9 cellular contexts compared by ENCODE assay signal in the genomic region with DNA sequence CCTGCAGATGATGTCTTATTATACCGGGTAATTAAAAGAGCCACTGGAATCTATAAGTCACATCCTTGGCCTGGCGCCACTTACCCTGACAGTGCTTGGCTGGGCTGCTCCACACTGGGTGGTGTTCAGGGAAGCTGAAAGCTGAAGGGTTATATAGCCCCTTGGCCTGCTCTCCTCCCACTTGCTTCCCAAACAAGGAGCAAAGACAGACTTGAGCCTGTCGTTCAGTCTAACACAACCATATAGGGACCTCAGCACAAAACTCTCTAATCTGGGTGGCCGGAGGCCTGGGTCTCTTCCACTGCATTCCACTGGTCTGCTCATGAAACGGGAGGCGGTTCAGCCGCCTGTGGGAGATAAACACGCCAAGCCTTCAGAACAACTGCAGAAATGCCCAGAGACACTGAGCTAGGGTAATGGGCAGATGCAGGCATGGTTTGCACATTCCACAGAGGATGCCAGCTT. TPM values are rescaled to one million over a fixed set of nuclear protein-coding genes. Genes with fewer than 3 reads are reported as not detected.
A peak's percentile ranks its signal among the peaks of the same experiment; 100 is the strongest.
DNase-seq lines count a peak whose midpoint lies in the region; ATAC-seq, FAIRE-seq and TF ChIP-seq lines count a peak whose summit lies in the region.
"Had no signal": no experiment of that assay in that cellular context is flagged by ENCODE, and none has a peak within 500 bp of the region (broad histone marks: within the 10 kb centered on the region; RNA-seq: fewer than 3 reads in every experiment).

A gene (minus strand): TSS at position 127 of the 465 bp plus-strand sequence. CDS start 3,843 bp downstream, outside the sequence.

- H3K79me2 ChIP-seq in keratinocyte (ENCODE audit: control insufficient read depth, insufficient read depth, low read length) (no peaks in the 10 kb centered on the region), OCI-LY7 (ENCODE audit: insufficient read depth, low read depth, low read length) (no peaks in the 10 kb centered on the region)

- peak within 1 kb of the TSS; percentile 11 for H3K27ac ChIP-seq in brain microvascular endothelial cell
- no peak within 1 kb of the TSS for H3K27ac ChIP-seq in keratinocyte (ENCODE audit: control insufficient read depth, insufficient read depth, low read length)
- H3K27ac ChIP-seq in small intestine (ENCODE audit: low read depth in 1 of 2, low read length in 1 of 2), result peak within 1 kb of the TSS in 1 of 2 donors; percentile 72
- H3K27ac ChIP-seq in OCI-LY7 (ENCODE audit: low read depth, low read length, poor library complexity, severe bottlenecking), result no peak within 1 kb of the TSS

- no TSS peak for BruUV-seq in OCI-LY7 (replicated peaks; lab: Mats Ljungman, UMichigan)

- FAIRE-seq in keratinocyte (lab: Jason Lieb, UNC), result no peak
- no peak for FAIRE-seq in small intestine (lab: Jason Lieb, UNC)

- H2AFZ ChIP-seq in keratinocyte (ENCODE audit: control insufficient read depth, low read length), result peak within 1 kb of the TSS; percentile 55
- no peak within 1 kb of the TSS for H2AFZ ChIP-seq in OCI-LY7 (ENCODE audit: low read length)

- in situ Hi-C loops in brain microvascular endothelial cell (cut with HindIII; ENCODE audit: low pct_ligation_motif_present, low sequenced_read_pairs) (no loop called here), KBM-7 (cut with MboI; ENCODE audit: low pct_unique_long_range_greater_than_20kb, low sequenced_read_pairs) (no loop called here)

- H3K4me3 ChIP-seq in brain microvascular endothelial cell (ENCODE audit: low read depth, low read length) (no peak within 1 kb of the TSS), keratinocyte (ENCODE audit: control insufficient read depth in 2 of 3, extremely low read depth in 1 of 3, insufficient read depth in 2 of 3, low read depth in 1 of 3, low read length in 3 of 3) (no peak within 1 kb of the TSS), small intestine (ENCODE audit: low read depth in 1 of 2, low read length in 2 of 2) (no peak within 1 kb of the TSS), OCI-LY7 (ENCODE audit: low read depth, low read length, poor library complexity, severe bottlenecking) (no peak within 1 kb of the TSS)

- no peaks in the 10 kb centered on the region for H3K9me2 ChIP-seq in OCI-LY7 (ENCODE audit: insufficient read depth, low read length)

- CTCF ChIA-PET in OCI-LY7 (lab: Charles Lee; ENCODE audit: unreplicated experiment), result no interaction called here

- no peaks in the 10 kb centered on the region for H3K9me1 ChIP-seq in keratinocyte (ENCODE audit: control insufficient read depth, extremely low read depth, insufficient read depth, low read length)

- H3K9me3 ChIP-seq in keratinocyte (ENCODE audit: control insufficient read depth, low read depth, low read length) (no peaks in the 10 kb centered on the region), small intestine (ENCODE audit: control insufficient read depth, low read depth) (no peaks in the 10 kb centered on the region), OCI-LY7 (ENCODE audit: low read length) (no peaks in the 10 kb centered on the region)

- intact Hi-C loops in OCI-LY7 (cut with micrococcal nuclease; ENCODE audit: unreplicated experiment), result no loop called here

- H3K27me3 ChIP-seq in brain microvascular endothelial cell (replicated peaks) (no peaks in the 10 kb centered on the region), keratinocyte (ENCODE audit: control insufficient read depth, extremely low read depth, insufficient read depth, low read length) (no peaks in the 10 kb centered on the region), small intestine (ENCODE audit: control insufficient read depth in 2 of 2, insufficient read depth in 2 of 2, low read length in 2 of 2) (no peaks in the 10 kb centered on the region)

- POLR2A ChIA-PET in OCI-LY7 (lab: Charles Lee), result no interaction called here

- DNase-seq in HCEC 1CT (peak; percentile 62), brain microvascular endothelial cell (peak; percentile 63), keratinocyte (ENCODE audit: low read depth, low spot score) (no peak), small intestine (no peak), KBM-7 (no peak), HK-2 (ENCODE audit: unreplicated experiment) (no peak), OCI-LY7 (ENCODE audit: low spot score) (no peak)
- DNase-seq: midbrain had no signal

- H3K4me1 ChIP-seq in keratinocyte (ENCODE audit: control insufficient read depth, extremely low read depth, insufficient read depth, low read length) (peaks cover 14% of the 10 kb centered on the region), small intestine (ENCODE audit: control insufficient read depth in 2 of 2, insufficient read depth in 1 of 2, low read depth in 1 of 2, low read length in 1 of 2) (no peaks in the 10 kb centered on the region), OCI-LY7 (ENCODE audit: insufficient read depth, low read length, poor library complexity, severe bottlenecking) (no peaks in the 10 kb centered on the region)

- TF ChIP-seq CTCF in brain microvascular endothelial cell (IDR thresholded peaks at IDR 0.05; ENCODE audit: low read depth, low read length, missing control alignments) (no peak), keratinocyte (optimal IDR thresholded peaks at IDR 0.05 in 1 of 3, IDR thresholded peaks at IDR 0.05 in 1 of 3, conservative IDR thresholded peaks at IDR 0.05 in 1 of 3; ENCODE audit: extremely low read depth in 1 of 3, insufficient read depth in 2 of 3, low read length in 3 of 3) (no peak), OCI-LY7 (conservative IDR thresholded peaks at IDR 0.05; ENCODE audit: low read length) (no peak)

- ATAC-seq in HG03442 (IDR thresholded peaks at IDR 0.05; ENCODE audit: unreplicated experiment), result no peak

- dilution Hi-C loops in keratinocyte (cut with MboI; ENCODE audit: extremely low pct_ligation_motif_present, low sequenced_read_pairs), result no loop called here

- 63 to 93% (median 87%) methylated on average over 8 of the region's 8 CpGs for WGBS in small intestine, 3 donors

- H4K20me1 ChIP-seq in keratinocyte (ENCODE audit: control insufficient read depth, extremely low read depth, insufficient read depth, low read length) (no peaks in the 10 kb centered on the region), OCI-LY7 (ENCODE audit: insufficient read depth, low read length) (no peaks in the 10 kb centered on the region)

- peak within 1 kb of the TSS; percentile 60 for H3K4me2 ChIP-seq in keratinocyte (ENCODE audit: control insufficient read depth, extremely low read depth, insufficient read depth, low read depth, low read length)
- no peak within 1 kb of the TSS for H3K4me2 ChIP-seq in OCI-LY7 (ENCODE audit: low read length)

- H3K9ac ChIP-seq in keratinocyte (ENCODE audit: control insufficient read depth, extremely low read depth, insufficient read depth, low read length), result no peak within 1 kb of the TSS

- H3K36me3 ChIP-seq in brain microvascular endothelial cell (replicated peaks) (no peaks in the 10 kb centered on the region), keratinocyte (ENCODE audit: control insufficient read depth in 2 of 2, extremely low read depth in 1 of 2, insufficient read depth in 2 of 2, low read length in 2 of 2) (no peaks in the 10 kb centered on the region), small intestine (ENCODE audit: control insufficient read depth in 2 of 2, insufficient read depth in 2 of 2, low read length in 2 of 2) (no peaks in the 10 kb centered on the region), OCI-LY7 (ENCODE audit: insufficient read depth, low read length) (no peaks in the 10 kb centered on the region)

RNA-seq across cellular contexts. Expression of the gene that starts here (rescaled TPM):
- polyA plus RNA-seq in keratinocyte, result 3.0 to 9.3 TPM (median 3.7 TPM) in 3 replicates
- 4.7 TPM for polyA plus RNA-seq in keratinocyte (2011; ENCODE audit: low read depth)
- polyA plus RNA-seq in keratinocyte (2011; cell fraction: cytosol; rRNA removed), result 12.4 and 13.2 TPM in 2 replicates
- polyA plus RNA-seq in keratinocyte (2011; cell fraction: nucleus; rRNA removed), result 8.5 and 11.8 TPM in 2 replicates
- polyA plus RNA-seq in keratinocyte (2012; ENCODE audit: low replicate concordance), result 10.9 and 14.3 TPM in 2 replicates
- polyA minus RNA-seq in keratinocyte, result 6.2 to 12.6 TPM (median 8.3 TPM) in 3 replicates
- polyA minus RNA-seq in keratinocyte (2011; cell fraction: cytosol; rRNA and poly(A)+ RNA removed), result 10.4 TPM
- polyA minus RNA-seq in keratinocyte (2011; cell fraction: nucleus; rRNA and poly(A)+ RNA removed), result 4.1 and 6.2 TPM in 2 replicates
- polyA plus RNA-seq in small intestine, result 100 to 1,000 TPM in 1 of 3 donors, 10 to 100 TPM in 1, 1 to 10 TPM in 1; 6.5 to 274 (median 60.0) TPM
- 1.4 and 5.0 TPM in 2 replicates for total RNA-seq in OCI-LY7 (2014; rRNA removed; shearing (Covaris generic))
- 3.3 and 4.2 TPM in 2 replicates for total RNA-seq in OCI-LY7 (2022)

Comparison
In these comparisons a context has a peak if more than half of its experiments do, and no peak if none do; other contexts are left out.
1. DNase-seq: peak in HCEC 1CT (single experiment) and brain microvascular endothelial cell (single experiment); none in keratinocyte (single experiment), small intestine (single experiment), KBM-7 (single experiment), HK-2 (single experiment) and OCI-LY7 (single experiment).